ENCODE assay signal across 1 cellular context in the genomic region with DNA sequence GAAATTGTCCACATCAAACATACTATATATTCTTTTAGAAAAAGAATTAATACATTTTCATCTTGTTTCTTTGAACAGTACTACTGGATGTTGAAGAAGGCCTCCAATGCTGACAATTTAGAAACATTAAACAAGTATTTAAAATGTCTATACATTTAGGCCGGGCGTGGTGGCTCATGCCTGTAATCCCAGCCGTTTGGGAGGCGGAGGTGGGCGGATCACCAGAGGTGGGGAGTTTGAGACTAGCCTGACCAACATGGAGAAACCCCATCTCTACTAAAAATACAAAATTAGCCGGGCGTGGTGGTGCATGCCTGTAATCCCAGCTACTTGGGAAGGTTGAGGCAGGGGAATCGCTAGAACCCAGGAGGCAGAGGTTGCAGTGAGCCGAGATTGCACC.
TF ChIP-seq lines count a peak whose summit lies in the region.

No MANE protein-coding gene starts in this region.

TF ChIP-seq in K562, 482 proteins besides CTCF, POLR2A, EP300 and RAD21:
- peak; percentile 4; the same call in 1 of the 2 replicates for TF ChIP-seq ARID1B (IDR thresholded peaks at IDR 0.05)
- 0 out of 2 replicates have a peak, but pooled peaks have one; percentile 38 for TF ChIP-seq BCOR (IDR thresholded peaks at IDR 0.05)
- 0 out of 2 replicates have a peak, but pooled peaks have one; percentile 41 for TF ChIP-seq CEBPB (tag; IDR thresholded peaks at IDR 0.05)
- TF ChIP-seq, protein P1, sequence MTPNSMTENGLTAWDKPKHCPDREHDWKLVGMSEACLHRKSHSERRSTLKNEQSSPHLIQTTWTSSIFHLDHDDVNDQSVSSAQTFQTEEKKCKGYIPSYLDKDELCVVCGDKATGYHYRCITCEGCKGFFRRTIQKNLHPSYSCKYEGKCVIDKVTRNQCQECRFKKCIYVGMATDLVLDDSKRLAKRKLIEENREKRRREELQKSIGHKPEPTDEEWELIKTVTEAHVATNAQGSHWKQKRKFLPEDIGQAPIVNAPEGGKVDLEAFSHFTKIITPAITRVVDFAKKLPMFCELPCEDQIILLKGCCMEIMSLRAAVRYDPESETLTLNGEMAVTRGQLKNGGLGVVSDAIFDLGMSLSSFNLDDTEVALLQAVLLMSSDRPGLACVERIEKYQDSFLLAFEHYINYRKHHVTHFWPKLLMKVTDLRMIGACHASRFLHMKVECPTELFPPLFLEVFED (CRISPR knock-in tag; conservative IDR thresholded peaks at IDR 0.05), result 0 out of 2 replicates have a peak, but pooled peaks have one; percentile 35
- peak; percentile 55; the same call in 1 of the 2 replicates for TF ChIP-seq KLF13 (tag; IDR thresholded peaks at IDR 0.05; ENCODE audit: borderline replicate concordance, low read depth)
- peak; percentile 34 to 55; a peak in 2 of 4 replicates for TF ChIP-seq KDM1A (IDR thresholded peaks at IDR 0.05)
- 0 out of 2 replicates have a peak, but pooled peaks have one; percentile 50 for TF ChIP-seq NBN (IDR thresholded peaks at IDR 0.05; ENCODE audit: low read depth)
- TF ChIP-seq SMAD4 (CRISPR knock-in tag; conservative IDR thresholded peaks at IDR 0.05), result peak; percentile 45; the same call in 1 of the 2 replicates
- peak; percentile 26; the same call in 1 of the 2 replicates for TF ChIP-seq SMARCA5 (IDR thresholded peaks at IDR 0.05)
- peak; percentile 43; the same call in 1 of the 2 replicates for TF ChIP-seq HDGF (IDR thresholded peaks at IDR 0.05)
- 0 out of 2 replicates have a peak, but pooled peaks have one; percentile 39 for TF ChIP-seq SMARCE1 (IDR thresholded peaks at IDR 0.05)
- TF ChIP-seq, protein P2, sequence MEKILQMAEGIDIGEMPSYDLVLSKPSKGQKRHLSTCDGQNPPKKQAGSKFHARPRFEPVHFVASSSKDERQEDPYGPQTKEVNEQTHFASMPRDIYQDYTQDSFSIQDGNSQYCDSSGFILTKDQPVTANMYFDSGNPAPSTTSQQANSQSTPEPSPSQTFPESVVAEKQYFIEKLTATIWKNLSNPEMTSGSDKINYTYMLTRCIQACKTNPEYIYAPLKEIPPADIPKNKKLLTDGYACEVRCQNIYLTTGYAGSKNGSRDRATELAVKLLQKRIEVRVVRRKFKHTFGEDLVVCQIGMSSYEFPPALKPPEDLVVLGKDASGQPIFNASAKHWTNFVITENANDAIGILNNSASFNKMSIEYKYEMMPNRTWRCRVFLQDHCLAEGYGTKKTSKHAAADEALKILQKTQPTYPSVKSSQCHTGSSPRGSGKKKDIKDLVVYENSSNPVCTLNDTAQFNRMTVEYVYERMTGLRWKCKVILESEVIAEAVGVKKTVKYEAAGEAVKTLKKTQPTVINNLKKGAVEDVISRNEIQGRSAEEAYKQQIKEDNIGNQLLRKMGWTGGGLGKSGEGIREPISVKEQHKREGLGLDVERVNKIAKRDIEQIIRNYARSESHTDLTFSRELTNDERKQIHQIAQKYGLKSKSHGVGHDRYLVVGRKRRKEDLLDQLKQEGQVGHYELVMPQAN (IDR thresholded peaks at IDR 0.05; ENCODE audit: borderline replicate concordance), result peak; percentile 32; the same call in 1 of the 2 replicates
- TF ChIP-seq, protein P3, sequence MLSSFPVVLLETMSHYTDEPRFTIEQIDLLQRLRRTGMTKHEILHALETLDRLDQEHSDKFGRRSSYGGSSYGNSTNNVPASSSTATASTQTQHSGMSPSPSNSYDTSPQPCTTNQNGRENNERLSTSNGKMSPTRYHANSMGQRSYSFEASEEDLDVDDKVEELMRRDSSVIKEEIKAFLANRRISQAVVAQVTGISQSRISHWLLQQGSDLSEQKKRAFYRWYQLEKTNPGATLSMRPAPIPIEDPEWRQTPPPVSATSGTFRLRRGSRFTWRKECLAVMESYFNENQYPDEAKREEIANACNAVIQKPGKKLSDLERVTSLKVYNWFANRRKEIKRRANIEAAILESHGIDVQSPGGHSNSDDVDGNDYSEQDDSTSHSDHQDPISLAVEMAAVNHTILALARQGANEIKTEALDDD (IDR thresholded peaks at IDR 0.05), result peak; percentile 54; the same call in 1 of the 2 replicates
- peak in 1 of 2 experiments; percentile 46; a peak in 2 of 4 replicates for TF ChIP-seq HDAC1 (IDR thresholded peaks at IDR 0.05)
